In genomic region chr20:21225215-21225947, GRCh38 we compare ENCODE assay signal across 1 cellular context.
TF ChIP-seq lines count a peak whose summit lies in the region.

No MANE protein-coding gene starts in this region.

TF ChIP-seq in WTC11, 78 proteins besides CTCF, POLR2A, EP300 and RAD21 (continued from another document):
- TF ChIP-seq, protein P1, sequence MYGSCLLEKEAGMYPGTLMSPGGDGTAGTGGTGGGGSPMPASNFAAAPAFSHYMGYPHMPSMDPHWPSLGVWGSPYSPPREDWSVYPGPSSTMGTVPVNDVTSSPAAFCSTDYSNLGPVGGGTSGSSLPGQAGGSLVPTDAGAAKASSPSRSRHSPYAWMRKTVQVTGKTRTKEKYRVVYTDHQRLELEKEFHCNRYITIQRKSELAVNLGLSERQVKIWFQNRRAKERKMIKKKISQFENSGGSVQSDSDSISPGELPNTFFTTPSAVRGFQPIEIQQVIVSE (CRISPR knock-in tag; IDR thresholded peaks at IDR 0.05; ENCODE audit: borderline replicate concordance), result no peak
- TF ChIP-seq RORB (CRISPR knock-in tag; IDR thresholded peaks at IDR 0.05) (no peak), SP1 (CRISPR knock-in tag; conservative IDR thresholded peaks at IDR 0.05) (no peak), GABPB1 (CRISPR knock-in tag; IDR thresholded peaks at IDR 0.05) (no peak), ZNF512 (CRISPR knock-in tag; IDR thresholded peaks at IDR 0.05; ENCODE audit: borderline replicate concordance) (no peak), CREB1 (CRISPR knock-in tag; IDR thresholded peaks at IDR 0.05) (no peak), TP53 (CRISPR knock-in tag; IDR thresholded peaks at IDR 0.05) (no peak)
- TF ChIP-seq, protein P2, sequence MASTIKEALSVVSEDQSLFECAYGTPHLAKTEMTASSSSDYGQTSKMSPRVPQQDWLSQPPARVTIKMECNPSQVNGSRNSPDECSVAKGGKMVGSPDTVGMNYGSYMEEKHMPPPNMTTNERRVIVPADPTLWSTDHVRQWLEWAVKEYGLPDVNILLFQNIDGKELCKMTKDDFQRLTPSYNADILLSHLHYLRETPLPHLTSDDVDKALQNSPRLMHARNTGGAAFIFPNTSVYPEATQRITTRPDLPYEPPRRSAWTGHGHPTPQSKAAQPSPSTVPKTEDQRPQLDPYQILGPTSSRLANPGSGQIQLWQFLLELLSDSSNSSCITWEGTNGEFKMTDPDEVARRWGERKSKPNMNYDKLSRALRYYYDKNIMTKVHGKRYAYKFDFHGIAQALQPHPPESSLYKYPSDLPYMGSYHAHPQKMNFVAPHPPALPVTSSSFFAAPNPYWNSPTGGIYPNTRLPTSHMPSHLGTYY (CRISPR knock-in tag; IDR thresholded peaks at IDR 0.05), result no peak
- TF ChIP-seq, protein P3, sequence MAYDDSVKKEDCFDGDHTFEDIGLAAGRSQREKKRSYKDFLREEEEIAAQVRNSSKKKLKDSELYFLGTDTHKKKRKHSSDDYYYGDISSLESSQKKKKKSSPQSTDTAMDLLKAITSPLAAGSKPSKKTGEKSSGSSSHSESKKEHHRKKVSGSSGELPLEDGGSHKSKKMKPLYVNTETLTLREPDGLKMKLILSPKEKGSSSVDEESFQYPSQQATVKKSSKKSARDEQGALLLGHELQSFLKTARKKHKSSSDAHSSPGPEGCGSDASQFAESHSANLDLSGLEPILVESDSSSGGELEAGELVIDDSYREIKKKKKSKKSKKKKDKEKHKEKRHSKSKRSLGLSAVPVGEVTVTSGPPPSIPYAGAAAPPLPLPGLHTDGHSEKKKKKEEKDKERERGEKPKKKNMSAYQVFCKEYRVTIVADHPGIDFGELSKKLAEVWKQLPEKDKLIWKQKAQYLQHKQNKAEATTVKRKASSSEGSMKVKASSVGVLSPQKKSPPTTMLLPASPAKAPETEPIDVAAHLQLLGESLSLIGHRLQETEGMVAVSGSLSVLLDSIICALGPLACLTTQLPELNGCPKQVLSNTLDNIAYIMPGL (CRISPR knock-in tag; IDR thresholded peaks at IDR 0.05), result no peak
TF ChIP-seq in WTC11: peak in this region for 0.
